21 cellular contexts compared by ENCODE assay signal in genomic region chr7:101999420-101999819, GRCh38.
DNase-seq lines count a peak whose midpoint lies in the region; ATAC-seq, FAIRE-seq and TF ChIP-seq lines count a peak whose summit lies in the region.
"Had no signal": no experiment of that assay in that cellular context is flagged by ENCODE, and none has a peak within 500 bp of the region (broad histone marks: within the 10 kb centered on the region; RNA-seq: fewer than 3 reads in every experiment).

No MANE protein-coding gene starts in this region.

- no peak overlapping the region for H2AK5ac ChIP-seq in trophoblast cell (ENCODE audit: low read length)

- intact Hi-C loops in CD8-positive, alpha-beta T cell (cut with DNase I, micrococcal nuclease) = no loop called here
- intact Hi-C loops in kidney (cut with DNase I) = no loop called here

- H3K9ac ChIP-seq in kidney (ENCODE audit: low read length in 2 of 2) (no peak overlapping the region), trophoblast cell (ENCODE audit: low read length) (no peak overlapping the region)
- H3K9ac ChIP-seq: GM23248, KMS-11 had no signal

- H3K36me3 Mint-ChIP-seq in CD8-positive, alpha-beta T cell = peaks cover 4% of the 10 kb centered on the region

- CTCF ChIA-PET in CD8-positive, alpha-beta T cell (lab: Charles Lee) = no interaction called here
- CTCF ChIA-PET in RWPE1 (lab: Yijun Ruan, JAX) = no interaction called here

- WGBS in trophoblast cell (ENCODE audit: extremely low coverage, insufficient coverage, insufficient read length) = no CpG with 5 or more reads among the region's 9 CpGs

- FAIRE-seq in kidney (lab: Jason Lieb, UNC) = no peak
- FAIRE-seq: A204.1, GM12878 had no signal

- no peak overlapping the region for H3K4me3 ChIP-seq in CD8-positive, alpha-beta T cell (ENCODE audit: low read depth, low read length)
- H3K4me3 ChIP-seq in kidney (ENCODE audit: low read length in 2 of 2) (no peak overlapping the region), trophoblast cell (ENCODE audit: low read depth, low read length) (no peak overlapping the region)
- H3K4me3 ChIP-seq: GM12878, GM23248, HAP-1 had no signal

- no peaks in the 10 kb centered on the region for H3K4me1 ChIP-seq in CD8-positive, alpha-beta T cell (ENCODE audit: insufficient read depth, low read length)
- H3K4me1 ChIP-seq in kidney (ENCODE audit: control insufficient read depth in 1 of 2, insufficient read depth in 1 of 2, low read depth in 1 of 2, low read length in 2 of 2) = peaks cover under 1 to 12% of the 10 kb centered on the region in 2 donors
- peaks cover 12 to 14% of the 10 kb centered on the region in 2 experiments for H3K4me1 ChIP-seq in trophoblast cell (ENCODE audit: control insufficient read depth in 1 of 2, insufficient read depth in 2 of 2, low read length in 2 of 2)
- H3K4me1 ChIP-seq: HAP-1 had no signal

- no peaks in the 10 kb centered on the region for H3K9me3 ChIP-seq in CD8-positive, alpha-beta T cell (ENCODE audit: low read length)
- H3K9me3 ChIP-seq in kidney (ENCODE audit: control insufficient read depth in 1 of 2, low read length in 2 of 2) = no peaks in the 10 kb centered on the region
- H3K9me3 ChIP-seq in trophoblast cell (ENCODE audit: insufficient read depth, low read depth, low read length) = peaks cover 3% of the 10 kb centered on the region
- H3K9me3 ChIP-seq: HAP-1 had no signal

- H3K27ac Mint-ChIP-seq in CD8-positive, alpha-beta T cell = peak overlapping the region; percentile 27

- H3K79me1 ChIP-seq in trophoblast cell (ENCODE audit: low read length) = no peaks in the 10 kb centered on the region

- H4K12ac ChIP-seq in trophoblast cell (ENCODE audit: low read depth, low read length) = no peak overlapping the region

- no peaks in the 10 kb centered on the region for H3K9me3 Mint-ChIP-seq in CD8-positive, alpha-beta T cell

- no peak for DNase-seq in CD8-positive, alpha-beta T cell
- DNase-seq in NCI-H2227 treated with DMSO at 0.1 percent for 48 hours (lab: John Stamatoyannopoulos, UW) = peak; percentile 14
- peak; percentile 32 for DNase-seq in kidney
- DNase-seq in trophoblast cell = no peak
- DNase-seq in RWPE1 (ENCODE audit: low spot score) = no peak
- DNase-seq: COR-L47, DMS79, GM23248, IMR-90, MV-4-11, NCI-H1105 treated with DMSO at 0.1 percent for 48 hours, NCI-H2029 treated with DMSO at 0.1 percent for 48 hours, NCI-H446, NCI-H526, Right ventricle myocardium superior had no signal

- H3K79me2 ChIP-seq in trophoblast cell (ENCODE audit: control insufficient read depth, insufficient read depth, low read length, poor library complexity) = no peaks in the 10 kb centered on the region

- POLR2A ChIA-PET in CD8-positive, alpha-beta T cell (lab: Charles Lee) = no interaction called here
- POLR2A ChIA-PET in RWPE1 (lab: Yijun Ruan, JAX; ENCODE audit: low non-redundant PET) = no interaction called here

- peak overlapping the region; percentile 41 for H3K18ac ChIP-seq in trophoblast cell (ENCODE audit: low read length)

- ATAC-seq in CD8-positive, alpha-beta T cell = no peak
- no peak for ATAC-seq in GM21528 (IDR thresholded peaks at IDR 0.05; ENCODE audit: low FRiP score, unreplicated experiment)
- ATAC-seq in GM19397 (IDR thresholded peaks at IDR 0.05; ENCODE audit: unreplicated experiment) = no peak
- ATAC-seq: GM12878 had no signal

- no peak overlapping the region for H3K14ac ChIP-seq in trophoblast cell (ENCODE audit: low read length)

- no peaks in the 10 kb centered on the region for H3K27me3 Mint-ChIP-seq in CD8-positive, alpha-beta T cell (ENCODE audit: low read depth)

- H3K4me2 ChIP-seq in trophoblast cell (ENCODE audit: low read length) = no peak overlapping the region
- H3K4me2 ChIP-seq: KMS-11 had no signal

- H3K4me1 Mint-ChIP-seq in CD8-positive, alpha-beta T cell (ENCODE audit: low read depth) = peaks cover 6% of the 10 kb centered on the region

- H3K27ac ChIP-seq in CD8-positive, alpha-beta T cell (ENCODE audit: low read depth, low read length) = no peak overlapping the region
- H3K27ac ChIP-seq in kidney (ENCODE audit: low read depth in 2 of 2, low read length in 2 of 2) (no peak overlapping the region), trophoblast cell (ENCODE audit: low read depth, low read length) (no peak overlapping the region), RWPE1 (no peak overlapping the region)
- H3K27ac ChIP-seq: GM23248, KMS-11 had no signal

- no peak overlapping the region for H4K91ac ChIP-seq in trophoblast cell (ENCODE audit: low read depth, low read length)

- no peaks in the 10 kb centered on the region for H3K27me3 ChIP-seq in CD8-positive, alpha-beta T cell (ENCODE audit: insufficient read depth, low read length)
- no peaks in the 10 kb centered on the region for H3K27me3 ChIP-seq in trophoblast cell (ENCODE audit: insufficient read depth, low read length)

- no peak overlapping the region for H3K23ac ChIP-seq in trophoblast cell (ENCODE audit: low read length)

- no peak overlapping the region for H2AFZ ChIP-seq in trophoblast cell (ENCODE audit: insufficient read depth, low read length, poor library complexity)
- H2AFZ ChIP-seq: GM23248 had no signal

- no peak overlapping the region for H2BK12ac ChIP-seq in trophoblast cell (ENCODE audit: low read length)

- H3K4ac ChIP-seq in trophoblast cell (ENCODE audit: low read depth, low read length) = no peak overlapping the region

- TF ChIP-seq CTCF in CD8-positive, alpha-beta T cell (IDR thresholded peaks at IDR 0.05) = no peak
- TF ChIP-seq CTCF in kidney (IDR thresholded peaks at IDR 0.05; ENCODE audit: borderline replicate concordance, extremely low read depth, insufficient read depth) (no peak), RWPE1 (conservative IDR thresholded peaks at IDR 0.05; ENCODE audit: low read depth) (no peak)

- H3K4me3 Mint-ChIP-seq in CD8-positive, alpha-beta T cell = no peak overlapping the region

- no peak overlapping the region for H4K8ac ChIP-seq in trophoblast cell (ENCODE audit: low read depth, low read length)

- no peak overlapping the region for H2BK120ac ChIP-seq in trophoblast cell (ENCODE audit: insufficient read depth, low read length, poor library complexity)

- no peak overlapping the region for H2BK5ac ChIP-seq in trophoblast cell (ENCODE audit: low read depth, low read length, poor library complexity)

- H3K36me3 ChIP-seq in CD8-positive, alpha-beta T cell (ENCODE audit: insufficient read depth, low read length) = no peaks in the 10 kb centered on the region
- H3K36me3 ChIP-seq in kidney (ENCODE audit: control insufficient read depth in 1 of 2, insufficient read depth in 2 of 2, low read length in 2 of 2) (no peaks in the 10 kb centered on the region), trophoblast cell (ENCODE audit: control insufficient read depth in 1 of 2, insufficient read depth in 2 of 2, low read length in 2 of 2) (no peaks in the 10 kb centered on the region)
- H3K36me3 ChIP-seq: HAP-1 had no signal

Comparison
In these comparisons a context has a peak if more than half of its experiments do, and no peak if none do; other contexts are left out.
1. DNase-seq: peak in NCI-H2227 treated with DMSO at 0.1 percent for 48 hours (single experiment) and kidney (single experiment); none in CD8-positive, alpha-beta T cell (0 of 7), trophoblast cell (0 of 2) and RWPE1 (single experiment).